Comparison of ENCODE assay signal across 1 cellular context in the genomic region with DNA sequence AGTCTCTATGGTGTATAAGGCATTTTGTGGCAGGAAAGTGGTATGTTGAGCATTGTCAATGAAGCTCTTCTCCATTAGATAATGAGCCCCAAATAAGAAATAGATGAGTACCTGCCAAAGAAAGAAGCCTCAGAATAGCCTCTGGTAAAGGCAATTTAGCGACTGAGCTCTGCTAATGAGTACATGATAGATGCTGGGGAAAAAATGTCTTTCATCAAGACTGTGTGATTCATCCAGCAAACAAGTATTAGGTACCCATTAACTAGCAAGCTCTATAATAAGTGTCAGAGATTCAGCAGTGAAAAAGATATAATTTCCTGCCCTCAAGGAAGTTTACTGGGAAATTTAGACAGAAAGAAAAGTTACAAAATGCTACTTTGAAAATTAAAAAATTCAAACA.
TF ChIP-seq lines count a peak whose summit lies in the region.

No MANE protein-coding gene starts in this region.

TF ChIP-seq in A549, 52 proteins besides CTCF, POLR2A, EP300 and RAD21 (continued from another document):
- TF ChIP-seq HOXA7 (CRISPR knock-in tag; IDR thresholded peaks at IDR 0.05), result no peak
- no peak for TF ChIP-seq ZSCAN20 (CRISPR knock-in tag; IDR thresholded peaks at IDR 0.05)
- no peak for TF ChIP-seq BHLHE40 (IDR thresholded peaks at IDR 0.05; ENCODE audit: low read depth, low read length)
- TF ChIP-seq SREBF2 (IDR thresholded peaks at IDR 0.05), result no peak
- no peak for TF ChIP-seq ZC3H11A (IDR thresholded peaks at IDR 0.05)
- TF ChIP-seq ZFP36 (IDR thresholded peaks at IDR 0.05; ENCODE audit: borderline replicate concordance, partially characterized antibody), result no peak
- no peak for TF ChIP-seq JUN (IDR thresholded peaks at IDR 0.05)
